Comparison of ENCODE assay signal across 1 cellular context in genomic region chr17:29613371-29613837, GRCh38.
TF ChIP-seq lines count a peak whose summit lies in the region.

No MANE protein-coding gene starts in this region.

TF ChIP-seq in HepG2, 621 proteins besides CTCF, POLR2A, EP300 and RAD21 (continued from another document and continues in another):
- TF ChIP-seq ZBTB33 (CRISPR knock-in tag; IDR thresholded peaks at IDR 0.05): 0 out of 2 replicates have a peak, but pooled peaks have one; percentile 6
- TF ChIP-seq MAF1 (CRISPR knock-in tag; IDR thresholded peaks at IDR 0.05; ENCODE audit: borderline replicate concordance): 0 out of 2 replicates have a peak, but pooled peaks have one; percentile 27
- no peak for TF ChIP-seq HNF4G (IDR thresholded peaks at IDR 0.05; ENCODE audit: borderline replicate concordance, low read depth, low read length)
- TF ChIP-seq HNF4G (CRISPR knock-in tag; IDR thresholded peaks at IDR 0.05; ENCODE audit: borderline replicate concordance, low read depth): no peak
- TF ChIP-seq ZNF746 (CRISPR knock-in tag; IDR thresholded peaks at IDR 0.05): 0 out of 2 replicates have a peak, but pooled peaks have one; percentile 18
- peak; percentile 66; the same call in 1 of the 2 replicates for TF ChIP-seq NFKBIZ (CRISPR knock-in tag; IDR thresholded peaks at IDR 0.05)
- no peak for TF ChIP-seq IKZF1 (IDR thresholded peaks at IDR 0.05)
- no peak for TF ChIP-seq HHEX (CRISPR knock-in tag; IDR thresholded peaks at IDR 0.05)
- peak; percentile 59; the same call in 1 of the 2 replicates for TF ChIP-seq ETV6 (CRISPR knock-in tag; conservative IDR thresholded peaks at IDR 0.05)
- TF ChIP-seq CC2D1A (CRISPR knock-in tag; IDR thresholded peaks at IDR 0.05): no peak
- TF ChIP-seq HOMEZ (CRISPR knock-in tag; IDR thresholded peaks at IDR 0.05; ENCODE audit: low read depth): no peak
- TF ChIP-seq, protein P1, sequence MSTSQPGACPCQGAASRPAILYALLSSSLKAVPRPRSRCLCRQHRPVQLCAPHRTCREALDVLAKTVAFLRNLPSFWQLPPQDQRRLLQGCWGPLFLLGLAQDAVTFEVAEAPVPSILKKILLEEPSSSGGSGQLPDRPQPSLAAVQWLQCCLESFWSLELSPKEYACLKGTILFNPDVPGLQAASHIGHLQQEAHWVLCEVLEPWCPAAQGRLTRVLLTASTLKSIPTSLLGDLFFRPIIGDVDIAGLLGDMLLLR (CRISPR knock-in tag; IDR thresholded peaks at IDR 0.05): peak; percentile 65; the same call in 1 of the 2 replicates
- peak; percentile 73; the same call in 1 of the 2 replicates for TF ChIP-seq ARID4A (CRISPR knock-in tag; IDR thresholded peaks at IDR 0.05; ENCODE audit: borderline replicate concordance)
- TF ChIP-seq, protein P2, sequence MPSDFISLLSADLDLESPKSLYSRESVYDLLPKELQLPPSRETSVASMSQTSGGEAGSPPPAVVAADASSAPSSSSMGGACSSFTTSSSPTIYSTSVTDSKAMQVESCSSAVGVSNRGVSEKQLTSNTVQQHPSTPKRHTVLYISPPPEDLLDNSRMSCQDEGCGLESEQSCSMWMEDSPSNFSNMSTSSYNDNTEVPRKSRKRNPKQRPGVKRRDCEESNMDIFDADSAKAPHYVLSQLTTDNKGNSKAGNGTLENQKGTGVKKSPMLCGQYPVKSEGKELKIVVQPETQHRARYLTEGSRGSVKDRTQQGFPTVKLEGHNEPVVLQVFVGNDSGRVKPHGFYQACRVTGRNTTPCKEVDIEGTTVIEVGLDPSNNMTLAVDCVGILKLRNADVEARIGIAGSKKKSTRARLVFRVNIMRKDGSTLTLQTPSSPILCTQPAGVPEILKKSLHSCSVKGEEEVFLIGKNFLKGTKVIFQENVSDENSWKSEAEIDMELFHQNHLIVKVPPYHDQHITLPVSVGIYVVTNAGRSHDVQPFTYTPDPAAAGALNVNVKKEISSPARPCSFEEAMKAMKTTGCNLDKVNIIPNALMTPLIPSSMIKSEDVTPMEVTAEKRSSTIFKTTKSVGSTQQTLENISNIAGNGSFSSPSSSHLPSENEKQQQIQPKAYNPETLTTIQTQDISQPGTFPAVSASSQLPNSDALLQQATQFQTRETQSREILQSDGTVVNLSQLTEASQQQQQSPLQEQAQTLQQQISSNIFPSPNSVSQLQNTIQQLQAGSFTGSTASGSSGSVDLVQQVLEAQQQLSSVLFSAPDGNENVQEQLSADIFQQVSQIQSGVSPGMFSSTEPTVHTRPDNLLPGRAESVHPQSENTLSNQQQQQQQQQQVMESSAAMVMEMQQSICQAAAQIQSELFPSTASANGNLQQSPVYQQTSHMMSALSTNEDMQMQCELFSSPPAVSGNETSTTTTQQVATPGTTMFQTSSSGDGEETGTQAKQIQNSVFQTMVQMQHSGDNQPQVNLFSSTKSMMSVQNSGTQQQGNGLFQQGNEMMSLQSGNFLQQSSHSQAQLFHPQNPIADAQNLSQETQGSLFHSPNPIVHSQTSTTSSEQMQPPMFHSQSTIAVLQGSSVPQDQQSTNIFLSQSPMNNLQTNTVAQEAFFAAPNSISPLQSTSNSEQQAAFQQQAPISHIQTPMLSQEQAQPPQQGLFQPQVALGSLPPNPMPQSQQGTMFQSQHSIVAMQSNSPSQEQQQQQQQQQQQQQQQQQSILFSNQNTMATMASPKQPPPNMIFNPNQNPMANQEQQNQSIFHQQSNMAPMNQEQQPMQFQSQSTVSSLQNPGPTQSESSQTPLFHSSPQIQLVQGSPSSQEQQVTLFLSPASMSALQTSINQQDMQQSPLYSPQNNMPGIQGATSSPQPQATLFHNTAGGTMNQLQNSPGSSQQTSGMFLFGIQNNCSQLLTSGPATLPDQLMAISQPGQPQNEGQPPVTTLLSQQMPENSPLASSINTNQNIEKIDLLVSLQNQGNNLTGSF (CRISPR knock-in tag; IDR thresholded peaks at IDR 0.05): peak; percentile 74; the same call in 1 of the 2 replicates
- TF ChIP-seq, protein P3, sequence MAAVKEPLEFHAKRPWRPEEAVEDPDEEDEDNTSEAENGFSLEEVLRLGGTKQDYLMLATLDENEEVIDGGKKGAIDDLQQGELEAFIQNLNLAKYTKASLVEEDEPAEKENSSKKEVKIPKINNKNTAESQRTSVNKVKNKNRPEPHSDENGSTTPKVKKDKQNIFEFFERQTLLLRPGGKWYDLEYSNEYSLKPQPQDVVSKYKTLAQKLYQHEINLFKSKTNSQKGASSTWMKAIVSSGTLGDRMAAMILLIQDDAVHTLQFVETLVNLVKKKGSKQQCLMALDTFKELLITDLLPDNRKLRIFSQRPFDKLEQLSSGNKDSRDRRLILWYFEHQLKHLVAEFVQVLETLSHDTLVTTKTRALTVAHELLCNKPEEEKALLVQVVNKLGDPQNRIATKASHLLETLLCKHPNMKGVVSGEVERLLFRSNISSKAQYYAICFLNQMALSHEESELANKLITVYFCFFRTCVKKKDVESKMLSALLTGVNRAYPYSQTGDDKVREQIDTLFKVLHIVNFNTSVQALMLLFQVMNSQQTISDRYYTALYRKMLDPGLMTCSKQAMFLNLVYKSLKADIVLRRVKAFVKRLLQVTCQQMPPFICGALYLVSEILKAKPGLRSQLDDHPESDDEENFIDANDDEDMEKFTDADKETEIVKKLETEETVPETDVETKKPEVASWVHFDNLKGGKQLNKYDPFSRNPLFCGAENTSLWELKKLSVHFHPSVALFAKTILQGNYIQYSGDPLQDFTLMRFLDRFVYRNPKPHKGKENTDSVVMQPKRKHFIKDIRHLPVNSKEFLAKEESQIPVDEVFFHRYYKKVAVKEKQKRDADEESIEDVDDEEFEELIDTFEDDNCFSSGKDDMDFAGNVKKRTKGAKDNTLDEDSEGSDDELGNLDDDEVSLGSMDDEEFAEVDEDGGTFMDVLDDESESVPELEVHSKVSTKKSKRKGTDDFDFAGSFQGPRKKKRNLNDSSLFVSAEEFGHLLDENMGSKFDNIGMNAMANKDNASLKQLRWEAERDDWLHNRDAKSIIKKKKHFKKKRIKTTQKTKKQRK (IDR thresholded peaks at IDR 0.05; ENCODE audit: low read length): no peak
- 0 out of 2 replicates have a peak, but pooled peaks have one; percentile 43 for TF ChIP-seq ZNF543 (CRISPR knock-in tag; IDR thresholded peaks at IDR 0.05)
- TF ChIP-seq MAFG (CRISPR knock-in tag; IDR thresholded peaks at IDR 0.05): no peak
- no peak; the same call in 1 of the 2 replicates for TF ChIP-seq ZNF367 (CRISPR knock-in tag; IDR thresholded peaks at IDR 0.05; ENCODE audit: borderline replicate concordance)
- TF ChIP-seq HNRNPLL (IDR thresholded peaks at IDR 0.05; ENCODE audit: low read depth, low read length, poor library complexity, severe bottlenecking): peak; percentile 71
- 0 out of 2 replicates have a peak, but pooled peaks have one; percentile 66 for TF ChIP-seq ZFP36L1 (CRISPR knock-in tag; IDR thresholded peaks at IDR 0.05)
- TF ChIP-seq KDM3A (CRISPR knock-in tag; IDR thresholded peaks at IDR 0.05; ENCODE audit: low read depth): peak; percentile 53; the same call in 1 of the 2 replicates
- TF ChIP-seq GMEB1 (CRISPR knock-in tag; IDR thresholded peaks at IDR 0.05; ENCODE audit: borderline replicate concordance): 0 out of 2 replicates have a peak, but pooled peaks have one; percentile 48
- peak; percentile 31; the same call in 1 of the 2 replicates for TF ChIP-seq ZNF891 (CRISPR knock-in tag; IDR thresholded peaks at IDR 0.05)
- peak; percentile 55 for TF ChIP-seq PHF8 (CRISPR knock-in tag; IDR thresholded peaks at IDR 0.05)
- TF ChIP-seq, protein P4, sequence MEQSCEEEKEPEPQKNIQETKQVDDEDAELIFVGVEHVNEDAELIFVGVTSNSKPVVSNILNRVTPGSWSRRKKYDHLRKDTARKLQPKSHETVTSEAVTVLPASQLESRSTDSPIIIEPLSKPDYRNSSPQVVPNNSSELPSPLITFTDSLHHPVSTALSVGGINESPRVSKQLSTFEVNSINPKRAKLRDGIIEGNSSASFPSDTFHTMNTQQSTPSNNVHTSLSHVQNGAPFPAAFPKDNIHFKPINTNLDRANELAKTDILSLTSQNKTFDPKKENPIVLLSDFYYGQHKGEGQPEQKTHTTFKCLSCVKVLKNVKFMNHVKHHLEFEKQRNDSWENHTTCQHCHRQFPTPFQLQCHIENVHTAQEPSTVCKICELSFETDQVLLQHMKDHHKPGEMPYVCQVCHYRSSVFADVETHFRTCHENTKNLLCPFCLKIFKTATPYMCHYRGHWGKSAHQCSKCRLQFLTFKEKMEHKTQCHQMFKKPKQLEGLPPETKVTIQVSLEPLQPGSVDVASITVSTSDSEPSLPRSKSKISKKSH (CRISPR knock-in tag; IDR thresholded peaks at IDR 0.05; ENCODE audit: borderline replicate concordance): peak; percentile 40; the same call in 1 of the 2 replicates
- TF ChIP-seq E2F2 (CRISPR knock-in tag; IDR thresholded peaks at IDR 0.05; ENCODE audit: borderline replicate concordance): no peak
- TF ChIP-seq PHF21A (CRISPR knock-in tag; IDR thresholded peaks at IDR 0.05): peak; percentile 32; the same call in 1 of the 2 replicates
- no peak for TF ChIP-seq SNAI1 (CRISPR knock-in tag; IDR thresholded peaks at IDR 0.05; ENCODE audit: borderline replicate concordance)
- peak; percentile 88; the same call in 1 of the 2 replicates for TF ChIP-seq REPIN1 (CRISPR knock-in tag; IDR thresholded peaks at IDR 0.05; ENCODE audit: borderline replicate concordance, low read depth)
- TF ChIP-seq SALL1 (CRISPR knock-in tag; IDR thresholded peaks at IDR 0.05): peak; percentile 90
- TF ChIP-seq ZNF567 (CRISPR knock-in tag; IDR thresholded peaks at IDR 0.05; ENCODE audit: borderline replicate concordance): no peak
- 0 out of 2 replicates have a peak, but pooled peaks have one; percentile 64 for TF ChIP-seq ZNF709 (CRISPR knock-in tag; IDR thresholded peaks at IDR 0.05)
- TF ChIP-seq ZNF17 (CRISPR knock-in tag; IDR thresholded peaks at IDR 0.05): no peak
- TF ChIP-seq KAT8 (CRISPR knock-in tag; IDR thresholded peaks at IDR 0.05): peak; percentile 61; the same call in 1 of the 2 replicates
- no peak for TF ChIP-seq GTF2F1 (IDR thresholded peaks at IDR 0.05; ENCODE audit: low read length)
